8 cellular contexts compared by ENCODE assay signal in the genomic region with DNA sequence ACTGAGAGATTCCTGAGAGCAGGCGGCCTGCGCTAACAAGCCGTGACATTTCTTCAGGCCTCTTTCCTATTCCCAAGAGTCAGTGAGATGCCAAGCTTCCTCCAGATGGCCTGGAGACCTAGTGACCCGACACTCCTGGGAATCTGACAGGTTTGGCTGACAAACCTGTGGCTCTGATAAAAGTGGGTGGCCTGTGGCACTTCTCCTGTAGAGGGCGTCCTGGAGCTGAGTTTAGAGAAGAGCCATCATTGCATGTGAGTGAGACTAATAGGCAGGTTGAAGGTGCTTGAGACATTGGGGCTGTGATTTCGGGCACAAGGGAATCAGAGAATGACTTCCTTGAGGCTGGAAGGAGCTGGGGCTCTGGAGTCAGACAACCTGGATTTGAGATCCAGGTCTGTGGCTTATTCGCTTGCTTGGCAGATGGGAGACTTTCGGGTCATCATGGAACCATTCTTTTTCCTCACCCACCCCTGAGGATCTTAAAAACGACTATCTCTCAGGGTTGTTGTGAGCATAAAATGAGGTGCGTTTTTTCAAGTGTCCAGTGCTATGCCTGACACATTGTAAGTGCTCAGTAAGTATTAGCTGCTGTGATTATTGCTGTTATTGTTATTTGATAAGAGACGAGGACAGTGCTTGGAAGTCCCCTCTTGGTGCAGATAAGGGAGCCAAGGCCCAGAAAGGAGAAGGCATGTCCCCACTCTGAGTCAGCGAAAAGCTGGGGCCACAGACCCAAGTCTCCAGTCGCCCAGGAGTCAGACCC.
A peak's percentile ranks its signal among the peaks of the same experiment; 100 is the strongest.
DNase-seq lines count a peak whose midpoint lies in the region; TF ChIP-seq lines count a peak whose summit lies in the region.

No MANE protein-coding gene starts in this region.

- no peaks in the 10 kb centered on the region for H3K4me1 Mint-ChIP-seq in neural crest cell

- POLR2A ChIA-PET in AG04449 (lab: Yijun Ruan, JAX) (no interaction called here), RWPE1 (lab: Yijun Ruan, JAX; ENCODE audit: low non-redundant PET) (no interaction called here)

- no peaks in the 10 kb centered on the region for H3K36me3 Mint-ChIP-seq in neural crest cell (ENCODE audit: low read depth)

- no peaks in the 10 kb centered on the region for H3K9me3 Mint-ChIP-seq in neural crest cell

- DNase-seq in AG04449 (ENCODE audit: low read depth, low spot score) (no peak), GM03348 (ENCODE audit: low spot score) (peak; percentile 39), NCI-H1930 (lab: John Stamatoyannopoulos, UW) (peak; percentile 4 to 21), cardiac fibroblast (ENCODE audit: low read depth in 2 of 2) (peak; percentile 52 to 63), neural crest cell (ENCODE audit: low read depth, low spot score) (peak; percentile 62), NCI-H226 (no peak), RWPE1 (ENCODE audit: low spot score) (no peak)
- DNase-seq in effector CD8-positive, alpha-beta T cell (lab: John Stamatoyannopoulos, UW), result no peak

- no peak overlapping the region for H3K27ac Mint-ChIP-seq in neural crest cell (ENCODE audit: unreplicated experiment)

- H3K4me3 ChIP-seq in AG04449 (ENCODE audit: low read depth, low read length), result no peak overlapping the region
- H3K4me3 ChIP-seq in cardiac fibroblast (replicated peaks in 1 of 2; ENCODE audit: low read depth in 2 of 2, low read length in 2 of 2), result no peak overlapping the region

- H3K27ac ChIP-seq in RWPE1, result no peak overlapping the region

- H3K27me3 Mint-ChIP-seq in neural crest cell (ENCODE audit: low read depth), result peaks cover 11% of the 10 kb centered on the region

- CTCF ChIA-PET in AG04449 (lab: Yijun Ruan, JAX) (interaction anchor here (0.7 to 3.2 kb wide), 19 partner anchors 11 to 292 kb away, joined by 3 to 29 read pairs (median 5); no protein-coding TSS in a partner anchor), RWPE1 (lab: Yijun Ruan, JAX) (no interaction called here)

- H3K4me3 Mint-ChIP-seq in neural crest cell, result no peak overlapping the region

- TF ChIP-seq CTCF in AG04449 (IDR thresholded peaks at IDR 0.05; ENCODE audit: insufficient read depth, low read length, missing control alignments) (peak; percentile 84), cardiac fibroblast (IDR thresholded peaks at IDR 0.05; ENCODE audit: low read depth, low read length) (peak; percentile 87), neural crest cell (conservative IDR thresholded peaks at IDR 0.05) (peak; percentile 63), RWPE1 (conservative IDR thresholded peaks at IDR 0.05; ENCODE audit: low read depth) (no peak)

Comparison
In these comparisons a context has a peak if more than half of its experiments do, and no peak if none do; other contexts are left out.
1. DNase-seq: peak in GM03348 (single experiment), NCI-H1930 (2 of 2), cardiac fibroblast (2 of 2) and neural crest cell (single experiment); none in AG04449 (single experiment), effector CD8-positive, alpha-beta T cell (single experiment), NCI-H226 (single experiment) and RWPE1 (single experiment).